Comparison of ENCODE assay signal across 8 cellular contexts in the genomic region with DNA sequence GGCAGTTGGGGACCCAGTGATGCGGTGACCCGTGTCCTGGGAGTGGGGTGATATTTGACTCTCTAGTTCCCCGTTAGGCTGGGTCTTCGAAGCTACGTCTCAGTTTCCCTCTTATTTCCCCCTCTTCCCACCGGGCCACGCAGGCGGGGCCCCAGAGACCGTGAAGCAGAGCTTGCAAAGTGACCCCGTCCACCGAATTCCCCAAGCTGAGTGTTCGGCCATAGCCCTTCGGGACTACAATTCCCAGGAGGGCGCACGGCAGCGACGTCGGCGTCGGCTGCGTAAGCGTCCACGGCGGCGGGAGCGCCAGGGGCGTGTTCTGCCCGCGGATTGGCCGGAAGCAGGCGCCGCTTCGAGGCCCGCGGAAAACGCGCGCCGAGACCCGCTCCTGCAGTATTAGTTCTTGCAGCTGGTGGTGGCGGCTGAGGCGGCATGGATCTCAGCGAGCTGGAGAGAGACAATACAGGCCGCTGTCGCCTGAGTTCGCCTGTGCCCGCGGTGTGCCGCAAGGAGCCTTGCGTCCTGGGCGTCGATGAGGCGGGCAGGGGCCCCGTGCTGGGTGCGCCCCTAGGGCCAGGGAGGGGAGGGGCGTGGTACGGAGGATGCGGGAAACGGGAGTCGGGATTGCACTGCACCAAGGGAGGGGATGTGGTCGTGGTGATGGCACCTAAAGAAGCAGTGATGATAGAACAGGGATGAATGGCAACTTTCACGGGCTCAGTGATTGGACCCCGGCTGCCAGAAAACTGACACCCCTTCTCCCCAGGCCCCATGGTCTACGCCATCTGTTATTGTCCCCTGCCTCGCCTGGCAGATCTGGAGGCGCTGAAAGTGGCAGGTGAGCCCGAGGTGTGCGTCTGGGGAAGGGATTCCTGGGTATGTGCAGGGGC. TPM values are rescaled to one million over a fixed set of nuclear protein-coding genes. Genes with fewer than 3 reads are reported as not detected.
DNase-seq lines count a peak whose midpoint lies in the region; ATAC-seq and TF ChIP-seq lines count a peak whose summit lies in the region.

A gene (plus strand): TSS at position 343 of the 890 bp plus-strand sequence. CDS start 90 bp downstream, at position 433.

- DNase-seq in D341Med (ENCODE audit: low spot score) (peak; percentile 98), RKO (ENCODE audit: low spot score) (peak; percentile 92), fibroblast of mammary gland (ENCODE audit: low read depth) (peak; percentile 87)
- DNase-seq in naive thymus-derived CD8-positive, alpha-beta T cell: peak; percentile 76 to 88 (median 83)
- DNase-seq in stimulated activated naive CD4-positive, alpha-beta T cell treated with Interleukin-2 at 50 U/mL for 16 hours (lab: John Stamatoyannopoulos, UW): peak; percentile 86

- TF ChIP-seq CTCF in KMS-11 (conservative IDR thresholded peaks at IDR 0.05; ENCODE audit: low read depth, low read length): no peak
- TF ChIP-seq CTCF in fibroblast of mammary gland (conservative IDR thresholded peaks at IDR 0.05; ENCODE audit: control insufficient read depth, insufficient read depth, low read depth, low read length): no peak

- no peaks in the 10 kb centered on the region for H3K36me3 ChIP-seq in KMS-11 (ENCODE audit: insufficient read depth)

- H3K9me3 Mint-ChIP-seq in activated T-helper 17 cell treated with anti-CD3 and anti-CD28 coated beads, Interleukin-2, amount 50 U/mL, for 72 hours: no peaks in the 10 kb centered on the region
- H3K9me3 Mint-ChIP-seq in naive thymus-derived CD8-positive, alpha-beta T cell: no peaks in the 10 kb centered on the region

- H3K4me3 ChIP-seq in KMS-11 (IDR thresholded peaks at IDR 0.05; ENCODE audit: insufficient read depth, low read depth, low read length) (no peak within 1 kb of the TSS), fibroblast of mammary gland (ENCODE audit: control insufficient read depth, low read depth, low read length) (peak within 1 kb of the TSS; percentile 71)

- H3K4me2 ChIP-seq in KMS-11: peak within 1 kb of the TSS; percentile 81

- no peaks in the 10 kb centered on the region for H3K79me2 ChIP-seq in KMS-11 (ENCODE audit: insufficient read depth, low read depth)

- no peaks in the 10 kb centered on the region for H4K20me1 ChIP-seq in KMS-11 (ENCODE audit: insufficient read depth)

- no peaks in the 10 kb centered on the region for H3K27me3 Mint-ChIP-seq in activated T-helper 17 cell treated with anti-CD3 and anti-CD28 coated beads, Interleukin-2, amount 50 U/mL, for 72 hours
- no peaks in the 10 kb centered on the region for H3K27me3 Mint-ChIP-seq in naive thymus-derived CD8-positive, alpha-beta T cell

- peak within 1 kb of the TSS; percentile 94 for H3K27ac Mint-ChIP-seq in activated T-helper 17 cell treated with anti-CD3 and anti-CD28 coated beads, Interleukin-2, amount 50 U/mL, for 72 hours
- H3K27ac Mint-ChIP-seq in naive thymus-derived CD8-positive, alpha-beta T cell: peak within 1 kb of the TSS; percentile 80 to 95 (median 90)

- ATAC-seq in GM21529 (IDR thresholded peaks at IDR 0.05; ENCODE audit: unreplicated experiment): peak; percentile 72
- peak; percentile 92 for ATAC-seq in activated T-helper 17 cell treated with anti-CD3 and anti-CD28 coated beads, Interleukin-2, amount 50 U/mL, for 72 hours (replicated peaks)
- peak; percentile 89 to 90 for ATAC-seq in naive thymus-derived CD8-positive, alpha-beta T cell

- H3K4me1 ChIP-seq in KMS-11 (ENCODE audit: low read depth, poor library complexity, severe bottlenecking): no peaks in the 10 kb centered on the region

- peak within 1 kb of the TSS; percentile 95 for H3K4me3 Mint-ChIP-seq in activated T-helper 17 cell treated with anti-CD3 and anti-CD28 coated beads, Interleukin-2, amount 50 U/mL, for 72 hours
- peak within 1 kb of the TSS; percentile 85 to 97 (median 93) for H3K4me3 Mint-ChIP-seq in naive thymus-derived CD8-positive, alpha-beta T cell

- H3K9ac ChIP-seq in KMS-11: peak within 1 kb of the TSS; percentile 32; the same call in 1 of the 2 replicates

- H3K27me3 ChIP-seq in KMS-11 (ENCODE audit: insufficient read depth, low read depth): peaks cover 10% of the 10 kb centered on the region

- peaks cover 14% of the 10 kb centered on the region for H3K4me1 Mint-ChIP-seq in activated T-helper 17 cell treated with anti-CD3 and anti-CD28 coated beads, Interleukin-2, amount 50 U/mL, for 72 hours
- H3K4me1 Mint-ChIP-seq in naive thymus-derived CD8-positive, alpha-beta T cell: peaks cover 13 to 22% (median 21%) of the 10 kb centered on the region in 4 donors

- no peak within 1 kb of the TSS for H3K27ac ChIP-seq in KMS-11

- POLR2A ChIA-PET in naive thymus-derived CD8-positive, alpha-beta T cell (lab: Charles Lee): interaction anchor here (0.8 to 2.2 kb wide), 8 partner anchors 10 to 108 kb away, joined by 3 to 22 read pairs (median 5); a partner anchor contains a TSS

- H3K36me3 Mint-ChIP-seq in activated T-helper 17 cell treated with anti-CD3 and anti-CD28 coated beads, Interleukin-2, amount 50 U/mL, for 72 hours (ENCODE audit: low read depth): peaks cover 47% of the 10 kb centered on the region
- H3K36me3 Mint-ChIP-seq in naive thymus-derived CD8-positive, alpha-beta T cell: peaks cover 0 to 15% (median 0%) of the 10 kb centered on the region in 3 donors

- H2AFZ ChIP-seq in KMS-11 (ENCODE audit: low read depth): peak within 1 kb of the TSS; percentile 76

RNA-seq across cellular contexts. Expression of the gene that starts here (rescaled TPM):
- total RNA-seq in activated T-helper 17 cell treated with anti-CD3 and anti-CD28 coated beads, Interleukin-2, amount 50 U/mL, for 72 hours: 10 to 100 TPM; 30.1 to 53.5 TPM
- 10 to 100 TPM; 12.1 to 12.9 TPM for total RNA-seq in naive thymus-derived CD8-positive, alpha-beta T cell
- polyA plus RNA-seq in naive thymus-derived CD8-positive, alpha-beta T cell: 10 to 100 TPM; 16.3 to 22.6 (median 21.9) TPM
